11 cellular contexts compared by ENCODE assay signal in the genomic region with DNA sequence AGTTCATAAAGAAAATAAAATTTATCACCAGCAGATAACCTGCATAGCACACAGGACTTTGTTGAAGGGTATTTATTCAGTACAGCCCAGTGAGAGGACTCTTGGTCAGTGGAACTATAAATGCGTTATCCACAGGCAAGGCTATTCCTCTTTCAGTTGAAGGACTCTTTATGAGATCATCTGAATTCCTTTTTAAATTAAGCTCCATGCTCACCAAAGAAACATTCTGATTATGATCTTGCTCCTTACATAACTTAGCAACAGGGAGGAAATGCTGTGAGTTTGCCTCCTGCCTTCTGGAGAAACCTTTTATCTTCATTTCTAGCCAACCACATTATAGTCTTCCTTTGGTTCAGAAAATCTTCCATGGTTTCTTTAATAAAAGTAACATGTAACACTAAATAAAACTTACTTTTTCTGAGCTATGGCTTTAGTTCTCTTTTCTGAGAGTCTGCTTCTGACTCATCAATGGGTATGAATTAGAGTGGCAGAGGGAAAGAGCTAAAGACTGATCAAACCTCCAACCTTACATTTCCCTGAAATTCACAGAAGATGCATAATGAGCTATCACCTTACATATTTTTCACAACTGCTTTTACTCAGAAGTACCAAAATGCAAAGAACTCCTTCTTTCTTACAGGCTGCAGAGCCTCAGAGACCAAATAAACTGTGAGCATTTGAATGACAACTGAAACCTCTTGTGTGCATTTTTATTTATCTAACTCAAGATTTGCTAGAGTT.
DNase-seq lines count a peak whose midpoint lies in the region; ATAC-seq and TF ChIP-seq lines count a peak whose summit lies in the region.
"Had no signal": no experiment of that assay in that cellular context is flagged by ENCODE, and none has a peak within 500 bp of the region (broad histone marks: within the 10 kb centered on the region; RNA-seq: fewer than 3 reads in every experiment).

No MANE protein-coding gene starts in this region.

- H3K36me3 ChIP-seq in iPS-20b (ENCODE audit: insufficient read depth, low read depth, low read length) = no peaks in the 10 kb centered on the region

- H3K4me3 Mint-ChIP-seq in activated CD4-positive, alpha-beta T cell treated with anti-CD3 and anti-CD28 coated beads, Interleukin-2, amount 10 ng/mL, durations not matched to agents 7 days and 5 days = peak overlapping the region; percentile 4
- 0 out of 2 replicates have a peak overlapping the region, but pooled peaks have one; percentile 4 for H3K4me3 Mint-ChIP-seq in WTC11

- H3K9ac ChIP-seq in iPS-20b (ENCODE audit: low read depth, low read length) = no peak overlapping the region

- H3K4me1 ChIP-seq in iPS-20b (ENCODE audit: insufficient read depth, low read length) = peaks cover 31% of the 10 kb centered on the region
- H3K4me1 ChIP-seq: A549 had no signal

- DNase-seq in activated CD4-positive, alpha-beta T cell treated with anti-CD3 and anti-CD28 coated beads, Interleukin-2, amount 10 ng/mL, durations not matched to agents 7 days and 5 days = no peak
- no peak for DNase-seq in activated CD4-positive, alpha-beta T cell treated with anti-CD3 and anti-CD28 coated beads, Interleukin-2, amount 50 U/mL, for 1 hour
- DNase-seq in WTC11 (ENCODE audit: low spot score) (no peak), D341Med (ENCODE audit: low spot score) (no peak)
- DNase-seq: stimulated activated CD4-positive, alpha-beta T cell treated with anti-CD3 and anti-CD28 coated beads, Interleukin-4, amount 100 ng/mL, for 24 hours had no signal

- no peaks in the 10 kb centered on the region for H3K27me3 ChIP-seq in iPS-20b (ENCODE audit: insufficient read depth, low read length)

- peak overlapping the region; percentile 6; the same call in 1 of the 2 replicates for H3K4me3 ChIP-seq in iPS-20b (ENCODE audit: low read length)
- H3K4me3 ChIP-seq: A549, PC-9 had no signal

- H3K27ac Mint-ChIP-seq in activated CD4-positive, alpha-beta T cell treated with anti-CD3 and anti-CD28 coated beads, Interleukin-2, amount 10 ng/mL, durations not matched to agents 7 days and 5 days = peak overlapping the region; percentile 58
- H3K27ac Mint-ChIP-seq in WTC11 = peak overlapping the region; percentile 92

- peaks cover 49% of the 10 kb centered on the region for H3K4me1 Mint-ChIP-seq in activated CD4-positive, alpha-beta T cell treated with anti-CD3 and anti-CD28 coated beads, Interleukin-2, amount 10 ng/mL, durations not matched to agents 7 days and 5 days
- peaks cover 49% of the 10 kb centered on the region for H3K4me1 Mint-ChIP-seq in WTC11

- H3K9me3 ChIP-seq in iPS-20b (ENCODE audit: insufficient read depth, low read depth, low read length) = peaks cover 10% of the 10 kb centered on the region

- CTCF ChIA-PET in activated CD4-positive, alpha-beta T cell treated with anti-CD3 and anti-CD28 coated beads, Interleukin-2, amount 10 ng/mL, durations not matched to agents 7 days and 5 days (lab: Charles Lee) = interaction anchor here (0.6 kb wide), 1 partner anchor 856 kb away, joined by 4 read pairs; no protein-coding TSS in a partner anchor
- CTCF ChIA-PET in WTC11 (lab: Charles Lee) = interaction anchor here (1.1 to 1.9 kb wide), 3 partner anchors 94 to 699 kb away, joined by 3 to 17 read pairs (median 3); no protein-coding TSS in a partner anchor

- peaks cover 11% of the 10 kb centered on the region for H3K36me3 Mint-ChIP-seq in activated CD4-positive, alpha-beta T cell treated with anti-CD3 and anti-CD28 coated beads, Interleukin-2, amount 10 ng/mL, durations not matched to agents 7 days and 5 days (ENCODE audit: low read depth)
- peaks cover 23% of the 10 kb centered on the region for H3K36me3 Mint-ChIP-seq in WTC11

- H3K9me3 Mint-ChIP-seq in activated CD4-positive, alpha-beta T cell treated with anti-CD3 and anti-CD28 coated beads, Interleukin-2, amount 10 ng/mL, durations not matched to agents 7 days and 5 days = peaks cover 17% of the 10 kb centered on the region
- H3K9me3 Mint-ChIP-seq in WTC11 = peaks cover 32% of the 10 kb centered on the region

- H3K27ac ChIP-seq in iPS-20b (ENCODE audit: low read length) (no peak overlapping the region), temporal lobe (ENCODE audit: low read depth, low read length) (peak overlapping the region; percentile 3)
- H3K27ac ChIP-seq: A549, PC-9 had no signal

- TF ChIP-seq CTCF in WTC11 (IDR thresholded peaks at IDR 0.05) = no peak

- ATAC-seq in WTC11 (no peak), GM21528 (IDR thresholded peaks at IDR 0.05; ENCODE audit: low FRiP score, unreplicated experiment) (no peak), GM21619 (IDR thresholded peaks at IDR 0.05; ENCODE audit: unreplicated experiment) (no peak)
- ATAC-seq: A549 had no signal

- no peaks in the 10 kb centered on the region for H3K27me3 Mint-ChIP-seq in activated CD4-positive, alpha-beta T cell treated with anti-CD3 and anti-CD28 coated beads, Interleukin-2, amount 10 ng/mL, durations not matched to agents 7 days and 5 days
- peaks cover 5% of the 10 kb centered on the region for H3K27me3 Mint-ChIP-seq in WTC11 (ENCODE audit: low read depth)

- POLR2A ChIA-PET in activated CD4-positive, alpha-beta T cell treated with anti-CD3 and anti-CD28 coated beads, Interleukin-2, amount 10 ng/mL, durations not matched to agents 7 days and 5 days (lab: Charles Lee) = interaction anchor here (0.6 kb wide), 1 partner anchor 51 kb away, joined by 7 read pairs; no protein-coding TSS in a partner anchor
- POLR2A ChIA-PET in WTC11 (lab: Charles Lee) = no interaction called here

TF ChIP-seq in WTC11, 78 proteins besides CTCF, POLR2A, EP300 and RAD21:
- no peak for TF ChIP-seq CREB1 (CRISPR knock-in tag; IDR thresholded peaks at IDR 0.05)
- TF ChIP-seq ZNF423 (CRISPR knock-in tag; IDR thresholded peaks at IDR 0.05) = no peak
- no peak for TF ChIP-seq KAT7 (CRISPR knock-in tag; IDR thresholded peaks at IDR 0.05; ENCODE audit: borderline replicate concordance)
- no peak for TF ChIP-seq HMGA2 (CRISPR knock-in tag; IDR thresholded peaks at IDR 0.05)
- no peak for TF ChIP-seq ELF4 (CRISPR knock-in tag; IDR thresholded peaks at IDR 0.05; ENCODE audit: low read depth)
- TF ChIP-seq SOX15 (CRISPR knock-in tag; IDR thresholded peaks at IDR 0.05) = no peak
- TF ChIP-seq, protein P1, sequence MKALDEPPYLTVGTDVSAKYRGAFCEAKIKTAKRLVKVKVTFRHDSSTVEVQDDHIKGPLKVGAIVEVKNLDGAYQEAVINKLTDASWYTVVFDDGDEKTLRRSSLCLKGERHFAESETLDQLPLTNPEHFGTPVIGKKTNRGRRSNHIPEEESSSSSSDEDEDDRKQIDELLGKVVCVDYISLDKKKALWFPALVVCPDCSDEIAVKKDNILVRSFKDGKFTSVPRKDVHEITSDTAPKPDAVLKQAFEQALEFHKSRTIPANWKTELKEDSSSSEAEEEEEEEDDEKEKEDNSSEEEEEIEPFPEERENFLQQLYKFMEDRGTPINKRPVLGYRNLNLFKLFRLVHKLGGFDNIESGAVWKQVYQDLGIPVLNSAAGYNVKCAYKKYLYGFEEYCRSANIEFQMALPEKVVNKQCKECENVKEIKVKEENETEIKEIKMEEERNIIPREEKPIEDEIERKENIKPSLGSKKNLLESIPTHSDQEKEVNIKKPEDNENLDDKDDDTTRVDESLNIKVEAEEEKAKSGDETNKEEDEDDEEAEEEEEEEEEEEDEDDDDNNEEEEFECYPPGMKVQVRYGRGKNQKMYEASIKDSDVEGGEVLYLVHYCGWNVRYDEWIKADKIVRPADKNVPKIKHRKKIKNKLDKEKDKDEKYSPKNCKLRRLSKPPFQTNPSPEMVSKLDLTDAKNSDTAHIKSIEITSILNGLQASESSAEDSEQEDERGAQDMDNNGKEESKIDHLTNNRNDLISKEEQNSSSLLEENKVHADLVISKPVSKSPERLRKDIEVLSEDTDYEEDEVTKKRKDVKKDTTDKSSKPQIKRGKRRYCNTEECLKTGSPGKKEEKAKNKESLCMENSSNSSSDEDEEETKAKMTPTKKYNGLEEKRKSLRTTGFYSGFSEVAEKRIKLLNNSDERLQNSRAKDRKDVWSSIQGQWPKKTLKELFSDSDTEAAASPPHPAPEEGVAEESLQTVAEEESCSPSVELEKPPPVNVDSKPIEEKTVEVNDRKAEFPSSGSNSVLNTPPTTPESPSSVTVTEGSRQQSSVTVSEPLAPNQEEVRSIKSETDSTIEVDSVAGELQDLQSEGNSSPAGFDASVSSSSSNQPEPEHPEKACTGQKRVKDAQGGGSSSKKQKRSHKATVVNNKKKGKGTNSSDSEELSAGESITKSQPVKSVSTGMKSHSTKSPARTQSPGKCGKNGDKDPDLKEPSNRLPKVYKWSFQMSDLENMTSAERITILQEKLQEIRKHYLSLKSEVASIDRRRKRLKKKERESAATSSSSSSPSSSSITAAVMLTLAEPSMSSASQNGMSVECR (CRISPR knock-in tag; IDR thresholded peaks at IDR 0.05; ENCODE audit: borderline replicate concordance) = no peak
- no peak for TF ChIP-seq ZNF121 (CRISPR knock-in tag; IDR thresholded peaks at IDR 0.05)
- no peak for TF ChIP-seq NFE2L1 (CRISPR knock-in tag; IDR thresholded peaks at IDR 0.05)
- no peak for TF ChIP-seq ZNF671 (CRISPR knock-in tag; IDR thresholded peaks at IDR 0.05)
- no peak for TF ChIP-seq ZBTB21 (CRISPR knock-in tag; IDR thresholded peaks at IDR 0.05; ENCODE audit: borderline replicate concordance)
- no peak for TF ChIP-seq ATF1 (CRISPR knock-in tag; IDR thresholded peaks at IDR 0.05)
